In genomic region chr16:25553711-25554436, GRCh38 we compare ENCODE assay signal across 15 cellular contexts.
DNase-seq lines count a peak whose midpoint lies in the region; ATAC-seq, FAIRE-seq and TF ChIP-seq lines count a peak whose summit lies in the region.
"Had no signal": no experiment of that assay in that cellular context is flagged by ENCODE, and none has a peak within 500 bp of the region (broad histone marks: within the 10 kb centered on the region; RNA-seq: fewer than 3 reads in every experiment).

No MANE protein-coding gene starts in this region.

- in situ Hi-C loops in K562 (cut with MboI) = no loop called here

- H3K9me1 ChIP-seq in K562 (ENCODE audit: control insufficient read depth, insufficient read depth, low read length) = no peaks in the 10 kb centered on the region

- H4K8ac ChIP-seq in mesendoderm (ENCODE audit: low read depth, low read length) = peak overlapping the region; percentile 94

- no peaks in the 10 kb centered on the region for H3K79me1 ChIP-seq in mesendoderm (ENCODE audit: low read length)

- H3K23ac ChIP-seq in mesendoderm (ENCODE audit: low read length) = no peak overlapping the region

- BruUV-seq in Caco-2 (replicated peaks; lab: Mats Ljungman, UMichigan) (no TSS peak), K562 (replicated peaks; lab: Mats Ljungman, UMichigan) (no TSS peak)

- H3K79me2 ChIP-seq in K562 (ENCODE audit: control insufficient read depth, insufficient read depth, low read length) (no peaks in the 10 kb centered on the region), mesendoderm (ENCODE audit: control insufficient read depth, insufficient read depth, low read length) (no peaks in the 10 kb centered on the region)

- no peaks in the 10 kb centered on the region for H3K27me3 ChIP-seq in Caco-2 (replicated peaks; ENCODE audit: control insufficient read depth, insufficient read depth, low read length)
- no peaks in the 10 kb centered on the region for H3K27me3 ChIP-seq in HUES6 (ENCODE audit: control insufficient read depth, insufficient read depth, low read length)
- H3K27me3 ChIP-seq in K562 (ENCODE audit: control insufficient read depth in 2 of 2, insufficient read depth in 2 of 2, low read length in 2 of 2) = no peaks in the 10 kb centered on the region
- no peaks in the 10 kb centered on the region for H3K27me3 ChIP-seq in mesendoderm (ENCODE audit: insufficient read depth, low read length, poor library complexity)
- no peaks in the 10 kb centered on the region for H3K27me3 ChIP-seq in Peyer's patch
- no peaks in the 10 kb centered on the region for H3K27me3 ChIP-seq in CD8-positive, alpha-beta memory T cell (ENCODE audit: insufficient read depth, low read length, poor library complexity, severe bottlenecking)
- H3K27me3 ChIP-seq in naive thymus-derived CD4-positive, alpha-beta T cell (ENCODE audit: control insufficient read depth in 2 of 2, insufficient read depth in 2 of 2, low read length in 2 of 2) = no peaks in the 10 kb centered on the region

- H3K36me3 Mint-ChIP-seq in Caco-2 (ENCODE audit: insufficient read depth, unreplicated experiment) = no peaks in the 10 kb centered on the region
- H3K36me3 Mint-ChIP-seq in CD8-positive, alpha-beta memory T cell = no peaks in the 10 kb centered on the region
- no peaks in the 10 kb centered on the region for H3K36me3 Mint-ChIP-seq in naive thymus-derived CD4-positive, alpha-beta T cell

- H2AFZ ChIP-seq in K562 (ENCODE audit: low read depth, low read length) = peak overlapping the region; percentile 85

- no peak overlapping the region for H2BK5ac ChIP-seq in mesendoderm (ENCODE audit: low read length)

- no peak overlapping the region for H3K4me3 Mint-ChIP-seq in Caco-2 (ENCODE audit: unreplicated experiment)
- no peak overlapping the region for H3K4me3 Mint-ChIP-seq in CD8-positive, alpha-beta memory T cell
- no peak overlapping the region for H3K4me3 Mint-ChIP-seq in naive thymus-derived CD4-positive, alpha-beta T cell
- H3K4me3 Mint-ChIP-seq: activated B cell treated with CpG ODN at 0.5 μM for 24 hours had no signal

- H3K4me1 Mint-ChIP-seq in Caco-2 (ENCODE audit: low read depth, unreplicated experiment) = no peaks in the 10 kb centered on the region
- H3K4me1 Mint-ChIP-seq in CD8-positive, alpha-beta memory T cell = no peaks in the 10 kb centered on the region
- no peaks in the 10 kb centered on the region for H3K4me1 Mint-ChIP-seq in naive thymus-derived CD4-positive, alpha-beta T cell
- H3K4me1 Mint-ChIP-seq: activated B cell treated with CpG ODN at 0.5 μM for 24 hours had no signal

- FAIRE-seq in K562 (lab: Jason Lieb, UNC) = peak; percentile 98
- FAIRE-seq: G401.6, kidney had no signal

- no peak overlapping the region for H4K5ac ChIP-seq in mesendoderm (ENCODE audit: low read length)

- H3K4me2 ChIP-seq in K562 (ENCODE audit: insufficient read depth, low read length) = peak overlapping the region; percentile 58; the same call in 1 of the 2 replicates
- H3K4me2 ChIP-seq in mesendoderm (ENCODE audit: low read length) = no peak overlapping the region

- WGBS in K562 (ENCODE audit: insufficient coverage, low coverage, missing lambda C conversion rate) = 0% methylated on average over 4 of the region's 4 CpGs
- WGBS in mesendoderm (ENCODE audit: extremely low coverage, insufficient coverage, low lambda C conversion rate) = no CpG with 5 or more reads among the region's 4 CpGs

- TF ChIP-seq CTCF in Caco-2 (IDR thresholded peaks at IDR 0.05; ENCODE audit: insufficient read depth in 1 of 2, low read depth in 1 of 2, low read length in 1 of 2, severe bottlenecking in 1 of 2, unreplicated experiment in 1 of 2) (no peak), K562 (IDR thresholded peaks at IDR 0.05 in 2 of 3, conservative IDR thresholded peaks at IDR 0.05 in 1 of 3; ENCODE audit: insufficient read depth in 2 of 3, low read depth in 1 of 3, low read length in 3 of 3) (no peak), Peyer's patch (IDR thresholded peaks at IDR 0.05) (no peak)

- H4K20me1 ChIP-seq in K562 (replicated peaks; ENCODE audit: control insufficient read depth, insufficient read depth, low read length) = no peaks in the 10 kb centered on the region

- H3K27ac Mint-ChIP-seq in Caco-2 (ENCODE audit: unreplicated experiment) = no peak overlapping the region
- no peak overlapping the region for H3K27ac Mint-ChIP-seq in CD8-positive, alpha-beta memory T cell
- no peak overlapping the region for H3K27ac Mint-ChIP-seq in naive thymus-derived CD4-positive, alpha-beta T cell
- H3K27ac Mint-ChIP-seq: activated B cell treated with CpG ODN at 0.5 μM for 24 hours had no signal

- TF ChIP-seq POLR2A in K562 (conservative IDR thresholded peaks at IDR 0.05) (no peak), Peyer's patch (IDR thresholded peaks at IDR 0.05) (no peak)

- peaks cover 6% of the 10 kb centered on the region for H3K27me3 Mint-ChIP-seq in Caco-2 (ENCODE audit: insufficient read depth, unreplicated experiment)
- peaks cover 4 to 24% of the 10 kb centered on the region in 2 donors for H3K27me3 Mint-ChIP-seq in CD8-positive, alpha-beta memory T cell
- peaks cover 0 to 23% (median 12%) of the 10 kb centered on the region in 5 donors for H3K27me3 Mint-ChIP-seq in naive thymus-derived CD4-positive, alpha-beta T cell

- peak overlapping the region; percentile 63 for H3K18ac ChIP-seq in mesendoderm (ENCODE audit: low read length)

- H2BK15ac ChIP-seq in mesendoderm (replicated peaks; ENCODE audit: low read depth) = no peak overlapping the region

- H3K4ac ChIP-seq in mesendoderm (ENCODE audit: low read depth, low read length) = no peak overlapping the region

- H3K36me3 ChIP-seq in Caco-2 (ENCODE audit: control insufficient read depth, insufficient read depth, low read length) (no peaks in the 10 kb centered on the region), HUES6 (ENCODE audit: control insufficient read depth, insufficient read depth, low read length) (no peaks in the 10 kb centered on the region), K562 (ENCODE audit: control insufficient read depth, insufficient read depth, low read length) (no peaks in the 10 kb centered on the region), mesendoderm (ENCODE audit: control insufficient read depth, insufficient read depth, low read length) (no peaks in the 10 kb centered on the region), Peyer's patch (no peaks in the 10 kb centered on the region)
- H3K36me3 ChIP-seq in CD8-positive, alpha-beta memory T cell (ENCODE audit: insufficient read depth, low read length) = no peaks in the 10 kb centered on the region
- H3K36me3 ChIP-seq in naive thymus-derived CD4-positive, alpha-beta T cell (ENCODE audit: control insufficient read depth in 2 of 3, insufficient read depth in 3 of 3, low read length in 3 of 3) = no peaks in the 10 kb centered on the region

- H2BK120ac ChIP-seq in mesendoderm (ENCODE audit: low read depth, low read length) = peak overlapping the region; percentile 85

- CTCF ChIA-PET in Caco-2 (lab: Charles Lee) (no interaction called here), K562 (lab: Yijun Ruan, JAX; ENCODE audit: low intra/inter-chr PET ratio) (no interaction called here)
- CTCF ChIA-PET in CD8-positive, alpha-beta memory T cell (lab: Charles Lee) = no interaction called here
- CTCF ChIA-PET in naive thymus-derived CD4-positive, alpha-beta T cell (lab: Charles Lee) = interaction anchor here (0.6 kb wide), 1 partner anchor 1923 kb away, joined by 4 read pairs; no protein-coding TSS in a partner anchor

- TF ChIP-seq RAD21 in K562 (CRISPR knock-in tag; conservative IDR thresholded peaks at IDR 0.05 in 1 of 2, IDR thresholded peaks at IDR 0.05 in 1 of 2) = no peak

- POLR2A ChIA-PET in Caco-2 (lab: Charles Lee) (no interaction called here), K562 (lab: Yijun Ruan, JAX) (interaction anchor here (0.7 to 1.2 kb wide), 3 partner anchors 15 to 508 kb away, joined by 3 to 4 read pairs (median 3); no protein-coding TSS in a partner anchor)
- POLR2A ChIA-PET in CD8-positive, alpha-beta memory T cell (lab: Charles Lee) = no interaction called here
- POLR2A ChIA-PET in naive thymus-derived CD4-positive, alpha-beta T cell (lab: Charles Lee) = no interaction called here

- ATAC-seq in K562 = peak; percentile 91
- ATAC-seq in naive thymus-derived CD4-positive, alpha-beta T cell = no peak

- DNase-seq in Caco-2 (peak; percentile 4 to 32), K562 (ENCODE audit: extremely low read depth in 1 of 4, low spot score in 3 of 4) (peak; percentile 44 to 87 (median 61)), mesendoderm (no peak), Peyer's patch (no peak)
- DNase-seq in CD8-positive, alpha-beta memory T cell = no peak
- no peak for DNase-seq in naive thymus-derived CD4-positive, alpha-beta T cell
- DNase-seq: activated B cell treated with CpG ODN at 0.5 μM for 24 hours; activated T-cell treated with anti-CD3 and anti-CD28 coated beads for 4 hours; aorta; C1 segment of cervical spinal cord; H7; kidney; stimulated activated naive CD4-positive, alpha-beta T cell had no signal

- H3K4me1 ChIP-seq in Caco-2 (no peaks in the 10 kb centered on the region), HUES6 (ENCODE audit: control insufficient read depth, insufficient read depth, low read length) (0 out of 2 replicates have a peak, but pooled peaks cover 4% of the 10 kb centered on the region), K562 (replicated peaks in 1 of 2; ENCODE audit: control insufficient read depth in 2 of 2, insufficient read depth in 2 of 2, low read length in 2 of 2) (peaks cover 13 to 29% of the 10 kb centered on the region in 2 experiments; a peak in 4 of 5 replicates), mesendoderm (ENCODE audit: control insufficient read depth, low read depth, low read length) (no peaks in the 10 kb centered on the region), Peyer's patch (no peaks in the 10 kb centered on the region)
- no peaks in the 10 kb centered on the region for H3K4me1 ChIP-seq in CD8-positive, alpha-beta memory T cell (ENCODE audit: insufficient read depth, low read length)
- H3K4me1 ChIP-seq in naive thymus-derived CD4-positive, alpha-beta T cell (ENCODE audit: control insufficient read depth in 2 of 2, insufficient read depth in 2 of 2, low read length in 2 of 2) = no peaks in the 10 kb centered on the region

- H3K9me3 ChIP-seq in Caco-2 = no peaks in the 10 kb centered on the region
- H3K9me3 ChIP-seq in HUES6 (ENCODE audit: control insufficient read depth, insufficient read depth, low read depth, low read length) = peaks cover 14% of the 10 kb centered on the region
- H3K9me3 ChIP-seq in K562 (replicated peaks; ENCODE audit: control insufficient read depth, insufficient read depth, low read depth, low read length) = no peaks in the 10 kb centered on the region; the same call in none of the 2 replicates
- no peaks in the 10 kb centered on the region for H3K9me3 ChIP-seq in Peyer's patch
- no peaks in the 10 kb centered on the region for H3K9me3 ChIP-seq in CD8-positive, alpha-beta memory T cell (ENCODE audit: low read length)
- peaks cover 0 to 3% (median 0%) of the 10 kb centered on the region in 3 experiments for H3K9me3 ChIP-seq in naive thymus-derived CD4-positive, alpha-beta T cell (ENCODE audit: control insufficient read depth in 2 of 3, low read length in 3 of 3)

- TF ChIP-seq EP300 in K562 (IDR thresholded peaks at IDR 0.05; ENCODE audit: low read length) = peak; percentile 86

- H3K9ac ChIP-seq in HUES6 (ENCODE audit: low read length) = peak overlapping the region; percentile 58
- no peak overlapping the region for H3K9ac ChIP-seq in K562 (ENCODE audit: insufficient read depth in 1 of 2, low read depth in 2 of 2, low read length in 2 of 2)
- no peak overlapping the region for H3K9ac ChIP-seq in mesendoderm (ENCODE audit: low read length)

- H3K9me3 Mint-ChIP-seq in Caco-2 (ENCODE audit: unreplicated experiment) = peaks cover 10% of the 10 kb centered on the region
- peaks cover 0 to 14% (median 5%) of the 10 kb centered on the region in 5 donors for H3K9me3 Mint-ChIP-seq in CD8-positive, alpha-beta memory T cell
- H3K9me3 Mint-ChIP-seq in naive thymus-derived CD4-positive, alpha-beta T cell = peaks cover 2 to 30% (median 10%) of the 10 kb centered on the region in 11 donors

- intact Hi-C loops in Caco-2 (cut with micrococcal nuclease; ENCODE audit: unreplicated experiment) (no loop called here), K562 (cut with micrococcal nuclease) (no loop called here)
- intact Hi-C loops in naive thymus-derived CD4-positive, alpha-beta T cell (cut with micrococcal nuclease) = no loop called here

- no peak overlapping the region for H3K56ac ChIP-seq in mesendoderm (ENCODE audit: low read length)

- no peak overlapping the region for H2AK5ac ChIP-seq in mesendoderm (ENCODE audit: low read length)

- no peak overlapping the region for H3K4me3 ChIP-seq in Caco-2 (ENCODE audit: low read depth, low read length)
- no peak overlapping the region for H3K4me3 ChIP-seq in HUES6 (ENCODE audit: low read depth, low read length)
- H3K4me3 ChIP-seq in K562 = no peak overlapping the region
- no peak overlapping the region for H3K4me3 ChIP-seq in mesendoderm (ENCODE audit: low read length)
- no peak overlapping the region for H3K4me3 ChIP-seq in Peyer's patch
- H3K4me3 ChIP-seq in CD8-positive, alpha-beta memory T cell (ENCODE audit: low read length) = no peak overlapping the region
- H3K4me3 ChIP-seq in naive thymus-derived CD4-positive, alpha-beta T cell (ENCODE audit: low read length) = no peak overlapping the region

- H3K27ac ChIP-seq in HUES6 (ENCODE audit: low read depth, low read length) (peak overlapping the region; percentile 69; the same call in 1 of the 2 replicates), K562 (ENCODE audit: extremely low read depth, low read depth, low read length) (peak overlapping the region; percentile 65), mesendoderm (ENCODE audit: low read depth, low read length) (no peak overlapping the region), Peyer's patch (no peak overlapping the region)
- no peak overlapping the region for H3K27ac ChIP-seq in CD8-positive, alpha-beta memory T cell (ENCODE audit: low read depth, low read length)
- no peak overlapping the region for H3K27ac ChIP-seq in naive thymus-derived CD4-positive, alpha-beta T cell (ENCODE audit: low read depth, low read length)

Comparison
In these comparisons a context has a peak if more than half of its experiments do, and no peak if none do; other contexts are left out.
1. DNase-seq: peak in Caco-2 (2 of 2) and K562 (4 of 4); none in mesendoderm (single experiment), Peyer's patch (0 of 3), CD8-positive, alpha-beta memory T cell (0 of 5) and naive thymus-derived CD4-positive, alpha-beta T cell (0 of 9).
2. H3K27ac ChIP-seq: peak in HUES6 (single experiment) and K562 (single experiment); none in mesendoderm (single experiment), Peyer's patch (0 of 4), CD8-positive, alpha-beta memory T cell (single experiment) and naive thymus-derived CD4-positive, alpha-beta T cell (single experiment).